2 cellular contexts compared by ENCODE assay signal in the genomic region with DNA sequence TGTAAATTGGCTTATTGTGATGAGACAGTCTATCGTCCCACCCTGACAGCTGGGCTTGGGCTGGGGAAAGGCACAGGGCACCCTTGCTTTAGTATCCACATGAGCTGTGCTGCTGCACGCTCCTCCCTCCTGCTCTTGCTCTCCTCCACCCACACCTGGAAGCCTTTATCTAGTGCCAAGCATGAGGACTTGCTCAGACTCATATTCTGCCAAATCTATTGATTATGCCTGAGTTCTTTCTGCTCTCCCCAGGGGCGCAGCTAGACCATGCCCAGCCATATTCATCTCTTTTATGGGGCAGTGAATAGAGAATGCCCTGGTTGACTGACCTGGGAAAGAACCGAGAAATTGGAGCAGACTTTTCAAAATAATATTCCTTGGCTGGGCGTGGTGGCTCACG.
TF ChIP-seq lines count a peak whose summit lies in the region.

No MANE protein-coding gene starts in this region.

TF ChIP-seq in A549, 52 proteins besides CTCF, POLR2A, EP300 and RAD21 (continued from another document):
- TF ChIP-seq RARB (CRISPR knock-in tag; IDR thresholded peaks at IDR 0.05): no peak

TF ChIP-seq in IMR-90, 13 proteins besides CTCF, POLR2A, EP300 and RAD21 (continued from another document):
- no peak for TF ChIP-seq NFE2L2 (IDR thresholded peaks at IDR 0.05; ENCODE audit: low read depth, low read length)
- TF ChIP-seq BHLHE40 (IDR thresholded peaks at IDR 0.05; ENCODE audit: low read depth, low read length): no peak
- TF ChIP-seq RFX5 (IDR thresholded peaks at IDR 0.05; ENCODE audit: low read depth, low read length): no peak
- no peak for TF ChIP-seq SMC3 (IDR thresholded peaks at IDR 0.05; ENCODE audit: low read depth, low read length)
- TF ChIP-seq MAZ (IDR thresholded peaks at IDR 0.05; ENCODE audit: borderline replicate concordance, low read depth, low read length): no peak
- TF ChIP-seq, protein P1, sequence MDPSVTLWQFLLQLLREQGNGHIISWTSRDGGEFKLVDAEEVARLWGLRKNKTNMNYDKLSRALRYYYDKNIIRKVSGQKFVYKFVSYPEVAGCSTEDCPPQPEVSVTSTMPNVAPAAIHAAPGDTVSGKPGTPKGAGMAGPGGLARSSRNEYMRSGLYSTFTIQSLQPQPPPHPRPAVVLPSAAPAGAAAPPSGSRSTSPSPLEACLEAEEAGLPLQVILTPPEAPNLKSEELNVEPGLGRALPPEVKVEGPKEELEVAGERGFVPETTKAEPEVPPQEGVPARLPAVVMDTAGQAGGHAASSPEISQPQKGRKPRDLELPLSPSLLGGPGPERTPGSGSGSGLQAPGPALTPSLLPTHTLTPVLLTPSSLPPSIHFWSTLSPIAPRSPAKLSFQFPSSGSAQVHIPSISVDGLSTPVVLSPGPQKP (IDR thresholded peaks at IDR 0.05; ENCODE audit: borderline replicate concordance, low read depth, low read length): no peak
- TF ChIP-seq CEBPB (IDR thresholded peaks at IDR 0.05; ENCODE audit: low read depth, low read length): no peak
- no peak for TF ChIP-seq CHD1 (IDR thresholded peaks at IDR 0.05; ENCODE audit: low read depth, low read length)
- TF ChIP-seq MAFK (IDR thresholded peaks at IDR 0.05; ENCODE audit: low read depth, low read length): no peak
- no peak for TF ChIP-seq RCOR1 (IDR thresholded peaks at IDR 0.05; ENCODE audit: insufficient replicate concordance, low read length)
- no peak for TF ChIP-seq MXI1 (IDR thresholded peaks at IDR 0.05; ENCODE audit: borderline replicate concordance, low read depth, low read length)
